In the genomic region with DNA sequence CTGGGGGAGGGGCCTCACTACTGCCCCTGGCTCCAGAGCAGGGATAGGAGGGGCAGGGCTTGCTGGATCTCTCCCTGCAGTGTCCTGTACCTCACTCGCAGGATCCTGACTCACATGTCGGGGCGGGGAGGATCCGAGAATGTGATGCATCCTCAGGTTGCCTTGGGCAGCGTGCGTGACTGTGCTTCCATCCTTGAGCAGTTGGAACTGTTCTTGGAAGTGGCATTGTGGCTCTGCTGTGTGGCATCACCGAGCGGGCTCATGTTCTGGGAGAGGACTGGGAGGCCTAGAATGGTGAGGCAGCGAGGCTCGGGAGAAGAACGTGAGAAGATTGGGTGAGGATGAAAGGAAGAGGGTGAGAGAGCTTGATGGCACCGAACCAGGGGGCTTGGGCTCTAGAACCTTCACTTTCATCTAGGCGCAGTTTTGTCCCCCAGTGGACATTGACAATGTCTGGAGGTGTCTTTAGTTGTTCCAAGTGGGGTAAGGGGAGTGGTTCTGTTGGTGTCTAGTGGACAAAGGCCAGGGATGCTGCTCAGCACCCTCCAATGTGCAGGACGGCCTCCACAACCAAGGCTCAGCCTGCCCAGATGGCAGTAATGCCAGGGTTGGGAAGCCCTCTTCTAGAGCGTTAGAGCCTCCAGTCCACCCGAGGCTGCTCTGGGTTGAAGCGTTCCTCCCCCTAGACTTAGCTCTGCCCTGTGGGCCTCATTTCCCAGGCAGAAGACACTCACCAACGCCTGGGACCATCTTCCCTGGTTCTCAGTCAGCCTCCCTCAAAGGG, we compare ENCODE assay signal across 27 cellular contexts. TPM values are rescaled to one million over a fixed set of nuclear protein-coding genes. Genes with fewer than 3 reads are reported as not detected.
DNase-seq lines count a peak whose midpoint lies in the region; ATAC-seq and TF ChIP-seq lines count a peak whose summit lies in the region.
"Had no signal": no experiment of that assay in that cellular context is flagged by ENCODE, and none has a peak within 500 bp of the region (broad histone marks: within the 10 kb centered on the region; RNA-seq: fewer than 3 reads in every experiment).

No MANE protein-coding gene starts in this region.

- peaks cover 13% of the 10 kb centered on the region for H3K4me1 ChIP-seq in IMR-90 (ENCODE audit: control insufficient read depth, insufficient read depth, low read length)
- H3K4me1 ChIP-seq: psoas muscle had no signal

- H4K20me1 ChIP-seq in IMR-90 (ENCODE audit: insufficient read depth, low read length), result no peaks in the 10 kb centered on the region

- H3K56ac ChIP-seq in IMR-90 (ENCODE audit: extremely low read depth, insufficient read depth, low read length), result no peak overlapping the region

- H3K9ac ChIP-seq in IMR-90 (ENCODE audit: low read depth, low read length), result no peak overlapping the region

- no peak overlapping the region for H3K14ac ChIP-seq in IMR-90 (replicated peaks; ENCODE audit: low read depth, low read length)

- peak overlapping the region; percentile 39; the same call in 1 of the 2 replicates for H3K4ac ChIP-seq in IMR-90 (ENCODE audit: low read depth, low read length)

- intact Hi-C loops in IMR-90 (cut with micrococcal nuclease), result no loop called here

- no peak overlapping the region for H3K4me3 ChIP-seq in IMR-90 (ENCODE audit: insufficient read depth, low read depth, low read length)
- no peak overlapping the region for H3K4me3 ChIP-seq in epithelial cell of esophagus (ENCODE audit: low read length)
- H3K4me3 ChIP-seq: body of pancreas, gastroesophageal sphincter, hepatocyte, psoas muscle had no signal

- H3K18ac ChIP-seq in IMR-90 (ENCODE audit: low read depth, low read length), result no peak overlapping the region; the same call in 1 of the 2 replicates

- no peak overlapping the region for H4K5ac ChIP-seq in IMR-90 (ENCODE audit: low read depth, low read length)

- H3K4me2 ChIP-seq in IMR-90 (ENCODE audit: low read depth, low read length), result no peak overlapping the region
- H3K4me2 ChIP-seq: hepatocyte had no signal

- 0 out of 2 replicates have a peak overlapping the region, but pooled peaks have one; percentile 85 for H4K91ac ChIP-seq in IMR-90 (ENCODE audit: insufficient read depth, low read depth, low read length)

- WGBS in IMR-90 (ENCODE audit: extremely low coverage in 2 of 2, insufficient read length in 1 of 2), 2 experiments, result 93% methylated on average over 6 of the region's 18 CpGs; no CpG with 5 or more reads in 1 of the 2 experiments

- no peak for TF ChIP-seq RAD21 in IMR-90 (IDR thresholded peaks at IDR 0.05; ENCODE audit: low read length)

- dilution Hi-C loops in IMR-90 (cut with HindIII; ENCODE audit: low sequenced_read_pairs, unreplicated experiment), result no loop called here

- no peaks in the 10 kb centered on the region for H3K9me3 Mint-ChIP-seq in stimulated activated effector memory CD8-positive, alpha-beta T cell treated with anti-CD3 and anti-CD28 coated beads, Interleukin-12 subunit alpha, Interleukin-12 subunit beta, amount 100 ng/mL, for 72 hours

- H2BK20ac ChIP-seq in IMR-90 (ENCODE audit: low read depth, low read length), result no peak overlapping the region

- no peaks in the 10 kb centered on the region for H3K9me3 ChIP-seq in IMR-90 (ENCODE audit: control insufficient read depth, insufficient read depth, low read length)
- H3K9me3 ChIP-seq: body of pancreas, gastroesophageal sphincter, neutrophil, psoas muscle had no signal

- no peak for ATAC-seq in IMR-90 (ENCODE audit: low read depth)
- ATAC-seq in stimulated activated effector memory CD8-positive, alpha-beta T cell treated with anti-CD3 and anti-CD28 coated beads, Interleukin-12 subunit alpha, Interleukin-12 subunit beta, amount 100 ng/mL, for 72 hours, result no peak
- ATAC-seq in HG03196 (IDR thresholded peaks at IDR 0.05; ENCODE audit: unreplicated experiment), result no peak
- no peak for ATAC-seq in HG03442 (IDR thresholded peaks at IDR 0.05; ENCODE audit: unreplicated experiment)
- ATAC-seq: body of pancreas, gastroesophageal sphincter, left lobe of liver, psoas muscle had no signal

- DNase-seq in IMR-90 (no peak), epithelial cell of esophagus (ENCODE audit: low read depth) (peak; percentile 70), T-helper 2 cell (no peak)
- DNase-seq in stimulated activated effector memory CD8-positive, alpha-beta T cell treated with anti-CD3 and anti-CD28 coated beads, Interleukin-12 subunit alpha, Interleukin-12 subunit beta, amount 100 ng/mL, for 72 hours (ENCODE audit: low spot score in 2 of 2), result no peak
- DNase-seq: activated CD4-positive, alpha-beta T cell treated with anti-CD3 and anti-CD28 coated beads for 4 hours; activated gamma-delta T cell; activated T-cell treated with anti-CD3 and anti-CD28 coated beads, Interleukin-2, amount 50 U/mL, for 1 hour; body of pancreas; dermis blood vessel endothelial cell; DND-41; Kasumi-1; mesenchymal stem cell; NCI-H1436; NCI-H774; psoas muscle; RPMI8226; stimulated activated CD4-positive, alpha-beta T cell treated with anti-CD3 and anti-CD28 coated beads, Interleukin-15, amount 100 ng/mL, for 24 hours; stimulated activated naive CD4-positive, alpha-beta T cell treated with Interleukin-2 at 50 U/mL for 16 hours had no signal

- H3K36me3 ChIP-seq in IMR-90 (ENCODE audit: control insufficient read depth, insufficient read depth, low read length), result no peaks in the 10 kb centered on the region

- no peak overlapping the region for H3K23ac ChIP-seq in IMR-90 (ENCODE audit: low read depth, low read length)

- H3K27ac Mint-ChIP-seq in stimulated activated effector memory CD8-positive, alpha-beta T cell treated with anti-CD3 and anti-CD28 coated beads, Interleukin-12 subunit alpha, Interleukin-12 subunit beta, amount 100 ng/mL, for 72 hours, result peak overlapping the region; percentile 53

- H2AK5ac ChIP-seq in IMR-90 (ENCODE audit: low read depth, low read length), result peak overlapping the region; percentile 54

- in situ Hi-C loops in IMR-90 (cut with MboI; ENCODE audit: low sequenced_read_pairs), result no loop called here

- H4K8ac ChIP-seq in IMR-90 (ENCODE audit: low read depth in 2 of 2, low read length in 2 of 2), result no peak overlapping the region

- H2AFZ ChIP-seq in IMR-90 (replicated peaks; ENCODE audit: low read length, poor library complexity), result peak overlapping the region; percentile 32
- H2AFZ ChIP-seq: hepatocyte had no signal

- H3K36me3 Mint-ChIP-seq in stimulated activated effector memory CD8-positive, alpha-beta T cell treated with anti-CD3 and anti-CD28 coated beads, Interleukin-12 subunit alpha, Interleukin-12 subunit beta, amount 100 ng/mL, for 72 hours, result peaks cover 34% of the 10 kb centered on the region

- peaks cover 6% of the 10 kb centered on the region for H3K4me1 Mint-ChIP-seq in stimulated activated effector memory CD8-positive, alpha-beta T cell treated with anti-CD3 and anti-CD28 coated beads, Interleukin-12 subunit alpha, Interleukin-12 subunit beta, amount 100 ng/mL, for 72 hours

- no peak overlapping the region for H3K4me3 Mint-ChIP-seq in stimulated activated effector memory CD8-positive, alpha-beta T cell treated with anti-CD3 and anti-CD28 coated beads, Interleukin-12 subunit alpha, Interleukin-12 subunit beta, amount 100 ng/mL, for 72 hours

- H2BK5ac ChIP-seq in IMR-90 (ENCODE audit: low read depth, low read length, poor library complexity, severe bottlenecking), result no peak overlapping the region

- BruUV-seq in IMR-90 (replicated peaks; lab: Mats Ljungman, UMichigan), result no TSS peak

- H3K27ac ChIP-seq in IMR-90 (ENCODE audit: insufficient read depth, low read length), result no peak overlapping the region
- H3K27ac ChIP-seq: hepatocyte, neutrophil, psoas muscle had no signal

- no peak overlapping the region for H2AK9ac ChIP-seq in IMR-90 (replicated peaks; ENCODE audit: low read depth, low read length, poor library complexity)

- H3K9me1 ChIP-seq in IMR-90 (ENCODE audit: insufficient read depth, low read length), result peaks cover 7% of the 10 kb centered on the region; the same call in 1 of the 2 replicates

- H3K27me3 ChIP-seq in IMR-90 (ENCODE audit: control insufficient read depth, insufficient read depth, low read length), result no peaks in the 10 kb centered on the region
- H3K27me3 ChIP-seq: body of pancreas, gastroesophageal sphincter, hepatocyte, neutrophil had no signal

- POLR2A ChIA-PET in IMR-90 (lab: Charles Lee; ENCODE audit: unreplicated experiment), result no interaction called here

- H3K79me1 ChIP-seq in IMR-90 (ENCODE audit: low read depth in 1 of 2, low read length in 2 of 2), result no peaks in the 10 kb centered on the region

- H2BK120ac ChIP-seq in IMR-90 (ENCODE audit: low read depth, low read length), result peak overlapping the region; percentile 37; the same call in 1 of the 2 replicates

- peak overlapping the region; percentile 16; the same call in 1 of the 3 replicates for H2BK15ac ChIP-seq in IMR-90 (ENCODE audit: low read depth, low read length)

- CTCF ChIA-PET in IMR-90 (lab: Yijun Ruan, JAX), result no interaction called here

- TF ChIP-seq CTCF in IMR-90 (conservative IDR thresholded peaks at IDR 0.05; ENCODE audit: low read depth, low read length), result no peak
- no peak for TF ChIP-seq CTCF in epithelial cell of esophagus (IDR thresholded peaks at IDR 0.05; ENCODE audit: insufficient read depth, low read depth, low read length, missing control alignments)

- no peak for TF ChIP-seq POLR2A in IMR-90 (IDR thresholded peaks at IDR 0.05; ENCODE audit: low read depth, low read length)

TF ChIP-seq in IMR-90, 13 proteins besides CTCF, POLR2A, EP300 and RAD21 (continues in another document):
- TF ChIP-seq CEBPB (IDR thresholded peaks at IDR 0.05; ENCODE audit: low read depth, low read length), result no peak

RNA-seq across cellular contexts. Expression of a gene that starts 8.4 kb away (rescaled TPM):
- total RNA-seq in IMR-90 (2012; rRNA removed), result not detected in 2 replicates
- 1.4 and 1.6 TPM in 2 replicates for polyA plus RNA-seq in IMR-90 (2012; rRNA removed)
- polyA plus RNA-seq in IMR-90 (2012; cell fraction: cytosol; rRNA removed), result 1.7 and 2.1 TPM in 2 replicates
- 1.0 and 2.4 TPM in 2 replicates for polyA plus RNA-seq in IMR-90 (2012; cell fraction: nucleus; rRNA removed; ENCODE audit: low replicate concordance)
- total RNA-seq: activated CD8-positive, alpha-beta memory T cell treated with anti-CD3 and anti-CD28 coated beads for 36 hours; T-helper 2 cell treated with Interferon-gamma antibody and Interleukin-4, amounts not matched to agents 100 ng/mL and 5 ng/mL, for 36 hours had no signal

RNA-seq across cellular contexts. Expression of a gene that starts 9.7 kb away (rescaled TPM):
- total RNA-seq in IMR-90 (2012; rRNA removed), result not detected in 2 replicates
- not detected in 2 replicates for polyA plus RNA-seq in IMR-90 (2012; rRNA removed)
- not detected in 2 replicates for polyA plus RNA-seq in IMR-90 (2012; cell fraction: cytosol; rRNA removed)
- polyA plus RNA-seq in IMR-90 (2012; cell fraction: nucleus; rRNA removed; ENCODE audit: low replicate concordance), result 0.02 TPM in 1 of 2 replicates, not detected in the other

RNA-seq across cellular contexts. Expression of a gene that starts 9.9 kb away (rescaled TPM):
- not detected in 2 replicates for total RNA-seq in IMR-90 (2012; rRNA removed)
- polyA plus RNA-seq in IMR-90 (2012; rRNA removed), result 0.06 and 0.07 TPM in 2 replicates
- 0.07 TPM in 1 of 2 replicates, not detected in the other for polyA plus RNA-seq in IMR-90 (2012; cell fraction: cytosol; rRNA removed)
- not detected in 2 replicates for polyA plus RNA-seq in IMR-90 (2012; cell fraction: nucleus; rRNA removed; ENCODE audit: low replicate concordance)
- total RNA-seq: myocyte had no signal

RNA-seq across cellular contexts. Expression of a gene that starts 35.6 kb away (rescaled TPM):
- total RNA-seq in IMR-90 (2012; rRNA removed), result 19.4 and 20.6 TPM in 2 replicates
- 50.6 and 59.7 TPM in 2 replicates for polyA plus RNA-seq in IMR-90 (2012; rRNA removed)
- 56.1 and 62.3 TPM in 2 replicates for polyA plus RNA-seq in IMR-90 (2012; cell fraction: cytosol; rRNA removed)
- 76.7 and 123 TPM in 2 replicates for polyA plus RNA-seq in IMR-90 (2012; cell fraction: nucleus; rRNA removed; ENCODE audit: low replicate concordance)

RNA-seq across cellular contexts. Expression of a gene that starts 46.1 kb away (rescaled TPM):
- 1.4 TPM in 2 replicates for total RNA-seq in IMR-90 (2012; rRNA removed)
- polyA plus RNA-seq in IMR-90 (2012; rRNA removed), result 2.6 and 4.0 TPM in 2 replicates
- 2.1 and 5.8 TPM in 2 replicates for polyA plus RNA-seq in IMR-90 (2012; cell fraction: cytosol; rRNA removed)
- polyA plus RNA-seq in IMR-90 (2012; cell fraction: nucleus; rRNA removed; ENCODE audit: low replicate concordance), result 2.2 and 7.1 TPM in 2 replicates
